ENCODE assay signal across 1 cellular context in the genomic region with DNA sequence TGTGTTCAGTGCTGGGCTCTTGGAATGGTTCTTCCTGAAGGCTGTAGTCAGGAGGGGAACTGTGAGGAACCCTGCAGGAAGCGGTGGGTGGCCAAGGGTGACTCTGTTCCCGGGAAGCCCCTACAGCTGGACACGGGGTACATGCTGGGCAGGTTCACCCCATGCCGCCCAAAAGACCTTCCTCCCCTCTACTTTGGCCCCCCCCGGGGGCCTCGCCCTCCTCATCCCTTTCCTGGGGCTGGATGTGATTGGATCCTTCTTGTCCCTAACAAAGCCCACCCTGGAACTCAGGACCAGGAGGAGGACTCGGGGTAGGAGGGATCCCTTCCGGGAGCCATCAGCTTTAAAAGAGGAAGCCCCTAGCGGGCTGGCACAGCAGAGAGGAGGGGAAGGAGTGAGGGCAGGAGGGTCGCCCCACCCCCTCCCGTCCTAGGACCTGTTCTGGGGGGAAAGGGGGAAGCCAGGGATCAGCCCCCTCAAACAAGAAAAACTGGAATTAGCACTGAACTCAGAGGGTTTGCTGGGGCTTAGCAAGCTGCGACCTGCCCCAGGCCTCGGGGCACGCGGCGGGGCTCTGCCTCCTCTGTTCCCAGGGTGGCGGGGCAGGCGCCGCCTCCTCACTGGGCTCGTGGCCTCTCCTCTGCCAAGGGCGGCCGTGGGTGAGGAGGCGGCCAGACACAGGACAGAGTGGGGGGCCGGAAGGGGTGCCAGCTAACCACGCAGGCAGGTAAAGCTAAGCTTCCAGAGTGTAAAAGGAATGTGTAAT.
TF ChIP-seq lines count a peak whose summit lies in the region.

No MANE protein-coding gene starts in this region.

TF ChIP-seq in HEK293, 187 proteins besides CTCF, POLR2A, EP300 and RAD21 (continued from another document):
- TF ChIP-seq, protein P1, sequence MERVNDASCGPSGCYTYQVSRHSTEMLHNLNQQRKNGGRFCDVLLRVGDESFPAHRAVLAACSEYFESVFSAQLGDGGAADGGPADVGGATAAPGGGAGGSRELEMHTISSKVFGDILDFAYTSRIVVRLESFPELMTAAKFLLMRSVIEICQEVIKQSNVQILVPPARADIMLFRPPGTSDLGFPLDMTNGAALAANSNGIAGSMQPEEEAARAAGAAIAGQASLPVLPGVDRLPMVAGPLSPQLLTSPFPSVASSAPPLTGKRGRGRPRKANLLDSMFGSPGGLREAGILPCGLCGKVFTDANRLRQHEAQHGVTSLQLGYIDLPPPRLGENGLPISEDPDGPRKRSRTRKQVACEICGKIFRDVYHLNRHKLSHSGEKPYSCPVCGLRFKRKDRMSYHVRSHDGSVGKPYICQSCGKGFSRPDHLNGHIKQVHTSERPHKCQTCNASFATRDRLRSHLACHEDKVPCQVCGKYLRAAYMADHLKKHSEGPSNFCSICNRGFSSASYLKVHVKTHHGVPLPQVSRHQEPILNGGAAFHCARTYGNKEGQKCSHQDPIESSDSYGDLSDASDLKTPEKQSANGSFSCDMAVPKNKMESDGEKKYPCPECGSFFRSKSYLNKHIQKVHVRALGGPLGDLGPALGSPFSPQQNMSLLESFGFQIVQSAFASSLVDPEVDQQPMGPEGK (tag by site-specific recombination; IDR thresholded peaks at IDR 0.05), result peak; percentile 34
- TF ChIP-seq ZNF629 (tag by site-specific recombination; IDR thresholded peaks at IDR 0.05), result no peak
- TF ChIP-seq WT1 (tag by site-specific recombination; IDR thresholded peaks at IDR 0.05), result no peak
- TF ChIP-seq KLF1 (tag by site-specific recombination; IDR thresholded peaks at IDR 0.05), result peak; percentile 27; the same call in 1 of the 2 replicates
- TF ChIP-seq, protein P2, sequence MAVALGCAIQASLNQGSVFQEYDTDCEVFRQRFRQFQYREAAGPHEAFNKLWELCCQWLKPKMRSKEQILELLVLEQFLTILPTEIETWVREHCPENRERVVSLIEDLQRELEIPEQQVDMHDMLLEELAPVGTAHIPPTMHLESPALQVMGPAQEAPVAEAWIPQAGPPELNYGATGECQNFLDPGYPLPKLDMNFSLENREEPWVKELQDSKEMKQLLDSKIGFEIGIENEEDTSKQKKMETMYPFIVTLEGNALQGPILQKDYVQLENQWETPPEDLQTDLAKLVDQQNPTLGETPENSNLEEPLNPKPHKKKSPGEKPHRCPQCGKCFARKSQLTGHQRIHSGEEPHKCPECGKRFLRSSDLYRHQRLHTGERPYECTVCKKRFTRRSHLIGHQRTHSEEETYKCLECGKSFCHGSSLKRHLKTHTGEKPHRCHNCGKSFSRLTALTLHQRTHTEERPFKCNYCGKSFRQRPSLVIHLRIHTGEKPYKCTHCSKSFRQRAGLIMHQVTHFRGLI (tag by site-specific recombination; IDR thresholded peaks at IDR 0.05), result peak; percentile 100
- TF ChIP-seq, protein P3, sequence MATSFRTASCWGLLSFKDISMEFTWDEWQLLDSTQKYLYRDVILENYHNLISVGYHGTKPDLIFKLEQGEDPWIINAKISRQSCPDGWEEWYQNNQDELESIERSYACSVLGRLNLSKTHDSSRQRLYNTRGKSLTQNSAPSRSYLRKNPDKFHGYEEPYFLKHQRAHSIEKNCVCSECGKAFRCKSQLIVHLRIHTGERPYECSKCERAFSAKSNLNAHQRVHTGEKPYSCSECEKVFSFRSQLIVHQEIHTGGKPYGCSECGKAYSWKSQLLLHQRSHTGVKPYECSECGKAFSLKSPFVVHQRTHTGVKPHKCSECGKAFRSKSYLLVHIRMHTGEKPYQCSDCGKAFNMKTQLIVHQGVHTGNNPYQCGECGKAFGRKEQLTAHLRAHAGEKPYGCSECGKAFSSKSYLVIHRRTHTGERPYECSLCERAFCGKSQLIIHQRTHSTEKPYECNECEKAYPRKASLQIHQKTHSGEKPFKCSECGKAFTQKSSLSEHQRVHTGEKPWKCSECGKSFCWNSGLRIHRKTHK (tag by site-specific recombination; IDR thresholded peaks at IDR 0.05), result no peak
- no peak for TF ChIP-seq ZNF324 (tag by site-specific recombination; IDR thresholded peaks at IDR 0.05)
- TF ChIP-seq ZNF146 (tag by site-specific recombination; IDR thresholded peaks at IDR 0.05), result no peak
- no peak for TF ChIP-seq ZNF211 (tag by site-specific recombination; IDR thresholded peaks at IDR 0.05; ENCODE audit: low read depth)
- TF ChIP-seq, protein P4, sequence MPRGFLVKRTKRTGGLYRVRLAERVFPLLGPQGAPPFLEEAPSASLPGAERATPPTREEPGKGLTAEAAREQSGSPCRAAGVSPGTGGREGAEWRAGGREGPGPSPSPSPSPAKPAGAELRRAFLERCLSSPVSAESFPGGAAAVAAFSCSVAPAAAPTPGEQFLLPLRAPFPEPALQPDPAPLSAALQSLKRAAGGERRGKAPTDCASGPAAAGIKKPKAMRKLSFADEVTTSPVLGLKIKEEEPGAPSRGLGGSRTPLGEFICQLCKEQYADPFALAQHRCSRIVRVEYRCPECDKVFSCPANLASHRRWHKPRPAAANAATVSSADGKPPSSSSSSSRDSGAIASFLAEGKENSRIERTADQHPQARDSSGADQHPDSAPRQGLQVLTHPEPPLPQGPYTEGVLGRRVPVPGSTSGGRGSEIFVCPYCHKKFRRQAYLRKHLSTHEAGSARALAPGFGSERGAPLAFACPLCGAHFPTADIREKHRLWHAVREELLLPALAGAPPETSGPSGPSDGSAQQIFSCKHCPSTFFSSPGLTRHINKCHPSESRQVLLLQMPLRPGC (tag by site-specific recombination; IDR thresholded peaks at IDR 0.05), result no peak
- no peak for TF ChIP-seq ZNF311 (tag by site-specific recombination; IDR thresholded peaks at IDR 0.05; ENCODE audit: borderline replicate concordance)
- no peak for TF ChIP-seq ZNF791 (tag by site-specific recombination; IDR thresholded peaks at IDR 0.05)
- TF ChIP-seq ZFP37 (tag by site-specific recombination; IDR thresholded peaks at IDR 0.05), result no peak
- TF ChIP-seq, protein P5, sequence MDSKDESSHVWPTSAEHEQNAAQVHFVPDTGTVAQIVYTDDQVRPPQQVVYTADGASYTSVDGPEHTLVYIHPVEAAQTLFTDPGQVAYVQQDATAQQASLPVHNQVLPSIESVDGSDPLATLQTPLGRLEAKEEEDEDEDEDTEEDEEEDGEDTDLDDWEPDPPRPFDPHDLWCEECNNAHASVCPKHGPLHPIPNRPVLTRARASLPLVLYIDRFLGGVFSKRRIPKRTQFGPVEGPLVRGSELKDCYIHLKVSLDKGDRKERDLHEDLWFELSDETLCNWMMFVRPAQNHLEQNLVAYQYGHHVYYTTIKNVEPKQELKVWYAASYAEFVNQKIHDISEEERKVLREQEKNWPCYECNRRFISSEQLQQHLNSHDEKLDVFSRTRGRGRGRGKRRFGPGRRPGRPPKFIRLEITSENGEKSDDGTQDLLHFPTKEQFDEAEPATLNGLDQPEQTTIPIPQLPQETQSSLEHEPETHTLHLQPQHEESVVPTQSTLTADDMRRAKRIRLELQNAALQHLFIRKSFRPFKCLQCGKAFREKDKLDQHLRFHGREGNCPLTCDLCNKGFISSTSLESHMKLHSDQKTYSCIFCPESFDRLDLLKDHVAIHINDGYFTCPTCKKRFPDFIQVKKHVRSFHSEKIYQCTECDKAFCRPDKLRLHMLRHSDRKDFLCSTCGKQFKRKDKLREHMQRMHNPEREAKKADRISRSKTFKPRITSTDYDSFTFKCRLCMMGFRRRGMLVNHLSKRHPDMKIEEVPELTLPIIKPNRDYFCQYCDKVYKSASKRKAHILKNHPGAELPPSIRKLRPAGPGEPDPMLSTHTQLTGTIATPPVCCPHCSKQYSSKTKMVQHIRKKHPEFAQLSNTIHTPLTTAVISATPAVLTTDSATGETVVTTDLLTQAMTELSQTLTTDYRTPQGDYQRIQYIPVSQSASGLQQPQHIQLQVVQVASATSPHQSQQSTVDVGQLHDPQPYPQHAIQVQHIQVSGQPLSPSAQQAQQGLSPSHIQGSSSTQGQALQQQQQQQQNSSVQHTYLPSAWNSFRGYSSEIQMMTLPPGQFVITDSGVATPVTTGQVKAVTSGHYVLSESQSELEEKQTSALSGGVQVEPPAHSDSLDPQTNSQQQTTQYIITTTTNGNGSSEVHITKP (tag by site-specific recombination; IDR thresholded peaks at IDR 0.05), result no peak
- TF ChIP-seq ZNF785 (tag by site-specific recombination; IDR thresholded peaks at IDR 0.05), result no peak
- TF ChIP-seq ZNF623 (tag by site-specific recombination; IDR thresholded peaks at IDR 0.05), result 0 out of 2 replicates have a peak, but pooled peaks have one; percentile 9
- no peak for TF ChIP-seq ZNF555 (tag by site-specific recombination; conservative IDR thresholded peaks at IDR 0.05)
- no peak for TF ChIP-seq HOXD13 (CRISPR knock-in tag; IDR thresholded peaks at IDR 0.05; ENCODE audit: borderline replicate concordance)
- TF ChIP-seq, protein P6, sequence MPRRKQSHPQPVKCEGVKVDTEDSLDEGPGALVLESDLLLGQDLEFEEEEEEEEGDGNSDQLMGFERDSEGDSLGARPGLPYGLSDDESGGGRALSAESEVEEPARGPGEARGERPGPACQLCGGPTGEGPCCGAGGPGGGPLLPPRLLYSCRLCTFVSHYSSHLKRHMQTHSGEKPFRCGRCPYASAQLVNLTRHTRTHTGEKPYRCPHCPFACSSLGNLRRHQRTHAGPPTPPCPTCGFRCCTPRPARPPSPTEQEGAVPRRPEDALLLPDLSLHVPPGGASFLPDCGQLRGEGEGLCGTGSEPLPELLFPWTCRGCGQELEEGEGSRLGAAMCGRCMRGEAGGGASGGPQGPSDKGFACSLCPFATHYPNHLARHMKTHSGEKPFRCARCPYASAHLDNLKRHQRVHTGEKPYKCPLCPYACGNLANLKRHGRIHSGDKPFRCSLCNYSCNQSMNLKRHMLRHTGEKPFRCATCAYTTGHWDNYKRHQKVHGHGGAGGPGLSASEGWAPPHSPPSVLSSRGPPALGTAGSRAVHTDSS (tag by site-specific recombination; IDR thresholded peaks at IDR 0.05), result no peak
- no peak for TF ChIP-seq ZNF433 (tag by site-specific recombination; IDR thresholded peaks at IDR 0.05; ENCODE audit: low read depth)
- TF ChIP-seq, protein P7, sequence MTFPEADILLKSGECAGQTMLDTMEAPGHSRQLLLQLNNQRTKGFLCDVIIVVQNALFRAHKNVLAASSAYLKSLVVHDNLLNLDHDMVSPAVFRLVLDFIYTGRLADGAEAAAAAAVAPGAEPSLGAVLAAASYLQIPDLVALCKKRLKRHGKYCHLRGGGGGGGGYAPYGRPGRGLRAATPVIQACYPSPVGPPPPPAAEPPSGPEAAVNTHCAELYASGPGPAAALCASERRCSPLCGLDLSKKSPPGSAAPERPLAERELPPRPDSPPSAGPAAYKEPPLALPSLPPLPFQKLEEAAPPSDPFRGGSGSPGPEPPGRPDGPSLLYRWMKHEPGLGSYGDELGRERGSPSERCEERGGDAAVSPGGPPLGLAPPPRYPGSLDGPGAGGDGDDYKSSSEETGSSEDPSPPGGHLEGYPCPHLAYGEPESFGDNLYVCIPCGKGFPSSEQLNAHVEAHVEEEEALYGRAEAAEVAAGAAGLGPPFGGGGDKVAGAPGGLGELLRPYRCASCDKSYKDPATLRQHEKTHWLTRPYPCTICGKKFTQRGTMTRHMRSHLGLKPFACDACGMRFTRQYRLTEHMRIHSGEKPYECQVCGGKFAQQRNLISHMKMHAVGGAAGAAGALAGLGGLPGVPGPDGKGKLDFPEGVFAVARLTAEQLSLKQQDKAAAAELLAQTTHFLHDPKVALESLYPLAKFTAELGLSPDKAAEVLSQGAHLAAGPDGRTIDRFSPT (tag by site-specific recombination; IDR thresholded peaks at IDR 0.05), result 0 out of 2 replicates have a peak, but pooled peaks have one; percentile 37
- TF ChIP-seq ZNF391 (tag by site-specific recombination; IDR thresholded peaks at IDR 0.05; ENCODE audit: borderline replicate concordance, low read depth), result no peak
- TF ChIP-seq ZNF544 (tag by site-specific recombination; IDR thresholded peaks at IDR 0.05), result no peak
- no peak for TF ChIP-seq HOXC10 (CRISPR knock-in tag; IDR thresholded peaks at IDR 0.05)
- TF ChIP-seq SP2 (tag by site-specific recombination; IDR thresholded peaks at IDR 0.05), result peak; percentile 35
- peak; percentile 93; the same call in 1 of the 2 replicates for TF ChIP-seq SP7 (tag by site-specific recombination; IDR thresholded peaks at IDR 0.05)
- TF ChIP-seq ZSCAN30 (tag by site-specific recombination; IDR thresholded peaks at IDR 0.05), result 0 out of 2 replicates have a peak, but pooled peaks have one; percentile 38
- TF ChIP-seq PRDM1 (tag by site-specific recombination; IDR thresholded peaks at IDR 0.05), result no peak
- no peak for TF ChIP-seq KLF16 (tag by site-specific recombination; IDR thresholded peaks at IDR 0.05)
- no peak for TF ChIP-seq FEZF1 (tag by site-specific recombination; IDR thresholded peaks at IDR 0.05)
- TF ChIP-seq, protein P8, sequence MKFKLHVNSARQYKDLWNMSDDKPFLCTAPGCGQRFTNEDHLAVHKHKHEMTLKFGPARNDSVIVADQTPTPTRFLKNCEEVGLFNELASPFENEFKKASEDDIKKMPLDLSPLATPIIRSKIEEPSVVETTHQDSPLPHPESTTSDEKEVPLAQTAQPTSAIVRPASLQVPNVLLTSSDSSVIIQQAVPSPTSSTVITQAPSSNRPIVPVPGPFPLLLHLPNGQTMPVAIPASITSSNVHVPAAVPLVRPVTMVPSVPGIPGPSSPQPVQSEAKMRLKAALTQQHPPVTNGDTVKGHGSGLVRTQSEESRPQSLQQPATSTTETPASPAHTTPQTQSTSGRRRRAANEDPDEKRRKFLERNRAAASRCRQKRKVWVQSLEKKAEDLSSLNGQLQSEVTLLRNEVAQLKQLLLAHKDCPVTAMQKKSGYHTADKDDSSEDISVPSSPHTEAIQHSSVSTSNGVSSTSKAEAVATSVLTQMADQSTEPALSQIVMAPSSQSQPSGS (tag by site-specific recombination; IDR thresholded peaks at IDR 0.05; ENCODE audit: low read depth), result no peak
- 0 out of 2 replicates have a peak, but pooled peaks have one; percentile 45 for TF ChIP-seq MZF1 (tag by site-specific recombination; IDR thresholded peaks at IDR 0.05; ENCODE audit: borderline replicate concordance)
- TF ChIP-seq ZBTB8A (tag by site-specific recombination; IDR thresholded peaks at IDR 0.05), result peak; percentile 55
- no peak; the same call in 1 of the 2 replicates for TF ChIP-seq ZBTB48 (tag by site-specific recombination; IDR thresholded peaks at IDR 0.05)
- no peak for TF ChIP-seq HOXA7 (CRISPR knock-in tag; IDR thresholded peaks at IDR 0.05; ENCODE audit: borderline replicate concordance)
- TF ChIP-seq ZFP69B (tag by site-specific recombination; IDR thresholded peaks at IDR 0.05), result no peak
- peak; percentile 16; the same call in 1 of the 2 replicates for TF ChIP-seq ZNF600 (tag by site-specific recombination; IDR thresholded peaks at IDR 0.05)
- TF ChIP-seq ZFHX2 (tag by site-specific recombination; conservative IDR thresholded peaks at IDR 0.05), result peak; percentile 89
- no peak for TF ChIP-seq ZNF266 (tag by site-specific recombination; IDR thresholded peaks at IDR 0.05; ENCODE audit: low read depth)
- peak; percentile 91 for TF ChIP-seq ZIC2 (tag by site-specific recombination; IDR thresholded peaks at IDR 0.05)
- no peak for TF ChIP-seq ZNF664 (tag by site-specific recombination; IDR thresholded peaks at IDR 0.05)
- no peak for TF ChIP-seq MEIS1 (CRISPR knock-in tag; IDR thresholded peaks at IDR 0.05; ENCODE audit: borderline replicate concordance)
- TF ChIP-seq ZNF138 (tag by site-specific recombination; IDR thresholded peaks at IDR 0.05; ENCODE audit: borderline replicate concordance), result no peak
- no peak for TF ChIP-seq ZNF341 (tag by site-specific recombination; IDR thresholded peaks at IDR 0.05; ENCODE audit: low read depth)
- TF ChIP-seq ZBTB20 (tag by site-specific recombination; IDR thresholded peaks at IDR 0.05), result 0 out of 2 replicates have a peak, but pooled peaks have one; percentile 15
